29 cellular contexts compared by ENCODE assay signal in genomic region chr13:23626730-23627129, GRCh38. TPM values are rescaled to one million over a fixed set of nuclear protein-coding genes. Genes with fewer than 3 reads are reported as not detected.
DNase-seq lines count a peak whose midpoint lies in the region; TF ChIP-seq lines count a peak whose summit lies in the region.
"Had no signal": no experiment of that assay in that cellular context is flagged by ENCODE, and none has a peak within 500 bp of the region (broad histone marks: within the 10 kb centered on the region; RNA-seq: fewer than 3 reads in every experiment).

No MANE protein-coding gene starts in this region.

- peaks cover 0 to 3% of the 10 kb centered on the region in 2 experiments; a peak in 1 of 5 replicates for H3K9me3 Mint-ChIP-seq in H9
- H3K9me3 Mint-ChIP-seq in endodermal cell: no peaks in the 10 kb centered on the region
- H3K9me3 Mint-ChIP-seq: activated CD4-positive, alpha-beta T cell treated with anti-CD3 and anti-CD28 coated beads, Interleukin-2, amount 10 ng/mL, durations not matched to agents 24 days and 14 days; activated naive CD4-positive, alpha-beta T cell treated with anti-CD3 and anti-CD28 coated beads for 36 hours had no signal

- H3K4me2 ChIP-seq in H9 (ENCODE audit: insufficient read depth, insufficient read length, low read length): no peak overlapping the region
- H3K4me2 ChIP-seq in hepatocyte: peak overlapping the region; percentile 23
- H3K4me2 ChIP-seq: BLaER1 treated with 17β-estradiol and CSF1 and Interleukin-3, amounts not matched to agents 10 nM and 100 nM had no signal

- H3K27ac ChIP-seq in H9 (ENCODE audit: insufficient read length, low read depth, low read length) (no peak overlapping the region), endodermal cell (ENCODE audit: low read depth, low read length) (peak overlapping the region; percentile 55), hepatocyte (peak overlapping the region; percentile 21), prostate gland (peak overlapping the region; percentile 68 to 72)
- H3K27ac ChIP-seq: adrenal gland; BLaER1 treated with 17β-estradiol and CSF1 and Interleukin-3, amounts not matched to agents 10 nM and 100 nM; colonic mucosa; HL-60; WERI-Rb-1 had no signal

- no peak overlapping the region for H2BK12ac ChIP-seq in H9 (ENCODE audit: insufficient read length, low read depth, low read length)

- H3K36me3 ChIP-seq in endodermal cell (ENCODE audit: control insufficient read depth, insufficient read depth, low read length): peaks cover 4% of the 10 kb centered on the region
- H3K36me3 ChIP-seq in hepatocyte (replicated peaks; ENCODE audit: insufficient read depth, low read depth): no peaks in the 10 kb centered on the region
- H3K36me3 ChIP-seq in prostate gland: no peaks in the 10 kb centered on the region
- H3K36me3 ChIP-seq: adrenal gland; BLaER1 treated with 17β-estradiol and CSF1 and Interleukin-3, amounts not matched to agents 10 nM and 100 nM; colonic mucosa; spleen; WERI-Rb-1 had no signal

- H3K4me1 Mint-ChIP-seq in H9 (peaks cover 44 to 48% of the 10 kb centered on the region in 2 experiments), endodermal cell (peaks cover 42% of the 10 kb centered on the region)
- H3K4me1 Mint-ChIP-seq: activated CD4-positive, alpha-beta T cell treated with anti-CD3 and anti-CD28 coated beads, Interleukin-2, amount 10 ng/mL, durations not matched to agents 24 days and 14 days; naive B cell had no signal

- intact Hi-C loops in prostate gland (cut with DNase I): loop anchor here (5.0 kb wide), 1 partner anchor 46 kb away; no protein-coding TSS in a partner anchor

- no peak overlapping the region for H3K56ac ChIP-seq in H9 (ENCODE audit: insufficient read length, low read depth, low read length)

- H3K23ac ChIP-seq in H9 (ENCODE audit: insufficient read length, low read depth, low read length): no peak overlapping the region

- H3T11ph ChIP-seq in H9 (ENCODE audit: low read length): no peak overlapping the region

- H3K18ac ChIP-seq in H9 (ENCODE audit: insufficient read length, low read depth, low read length): no peak overlapping the region

- no peak overlapping the region for H3K9ac ChIP-seq in H9 (ENCODE audit: extremely low read depth, insufficient read length, low read length)
- H3K9ac ChIP-seq in endodermal cell (ENCODE audit: extremely low read depth, low read length, poor library complexity, severe bottlenecking): no peak overlapping the region
- H3K9ac ChIP-seq: BLaER1 treated with 17β-estradiol and CSF1 and Interleukin-3, amounts not matched to agents 10 nM and 100 nM had no signal

- H3K4me1 ChIP-seq in H9 (ENCODE audit: insufficient read depth, low read length) (peaks cover 3% of the 10 kb centered on the region), endodermal cell (ENCODE audit: control insufficient read depth, insufficient read depth, low read length) (peaks cover 22% of the 10 kb centered on the region), hepatocyte (ENCODE audit: insufficient read depth) (peaks cover 49% of the 10 kb centered on the region), prostate gland (replicated peaks) (peaks cover 20% of the 10 kb centered on the region)
- H3K4me1 ChIP-seq: BLaER1 treated with 17β-estradiol and CSF1 and Interleukin-3, amounts not matched to agents 10 nM and 100 nM; colonic mucosa had no signal

- no peaks in the 10 kb centered on the region for H4K20me1 ChIP-seq in H9 (ENCODE audit: control insufficient read depth, insufficient read depth, insufficient read length)
- H4K20me1 ChIP-seq in hepatocyte (ENCODE audit: insufficient read depth, poor library complexity, severe bottlenecking): no peaks in the 10 kb centered on the region
- H4K20me1 ChIP-seq: BLaER1 treated with 17β-estradiol and CSF1 and Interleukin-3, amounts not matched to agents 10 nM and 100 nM had no signal

- TF ChIP-seq CTCF in H9 (conservative IDR thresholded peaks at IDR 0.05) (no peak), endodermal cell (conservative IDR thresholded peaks at IDR 0.05) (no peak), hepatocyte (IDR thresholded peaks at IDR 0.05; ENCODE audit: poor library complexity) (no peak), prostate gland (IDR thresholded peaks at IDR 0.05) (no peak)

- H3K27me3 Mint-ChIP-seq in H9 (ENCODE audit: low read depth): no peaks in the 10 kb centered on the region; the same call in 1 of the 2 replicates
- peaks cover 2% of the 10 kb centered on the region for H3K27me3 Mint-ChIP-seq in endodermal cell (ENCODE audit: insufficient read depth)

- TF ChIP-seq POLR2A in prostate gland (IDR thresholded peaks at IDR 0.05): no peak

- no peaks in the 10 kb centered on the region for H3K9me2 ChIP-seq in hepatocyte (replicated peaks; ENCODE audit: insufficient read depth)

- no CpG with 5 or more reads among the region's 9 CpGs for WGBS in H9 (ENCODE audit: extremely low coverage, insufficient read length, low lambda C conversion rate)
- 69 to 85% methylated on average over 5 to 9 of the region's 9 CpGs for WGBS in endodermal cell (ENCODE audit: insufficient coverage in 1 of 2, insufficient read length in 1 of 2), 2 experiments
- 72% methylated on average over 9 of the region's 9 CpGs for WGBS in hepatocyte (ENCODE audit: low lambda C conversion rate, missing lambda C conversion rate)
- 15% methylated on average over 9 of the region's 9 CpGs for WGBS in prostate gland

- H3K4me3 Mint-ChIP-seq in H9: no peak overlapping the region
- no peak overlapping the region for H3K4me3 Mint-ChIP-seq in endodermal cell
- H3K4me3 Mint-ChIP-seq: activated CD4-positive, alpha-beta T cell treated with anti-CD3 and anti-CD28 coated beads, Interleukin-2, amount 10 ng/mL, durations not matched to agents 24 days and 14 days; activated naive CD4-positive, alpha-beta T cell treated with anti-CD3 and anti-CD28 coated beads for 36 hours; HFFc6; naive B cell had no signal

- H3K9me3 ChIP-seq in H9 (ENCODE audit: control insufficient read depth, low read depth, low read length) (no peaks in the 10 kb centered on the region), endodermal cell (ENCODE audit: control insufficient read depth, low read length) (peaks cover 7% of the 10 kb centered on the region), hepatocyte (ENCODE audit: low read depth) (no peaks in the 10 kb centered on the region), prostate gland (no peaks in the 10 kb centered on the region)
- H3K9me3 ChIP-seq: adrenal gland, colonic mucosa had no signal

- H2BK5ac ChIP-seq in H9 (ENCODE audit: insufficient read length, low read length): no peak overlapping the region

- H3K4me3 ChIP-seq in endodermal cell (ENCODE audit: low read length) (no peak overlapping the region), hepatocyte (no peak overlapping the region), prostate gland (no peak overlapping the region)
- H3K4me3 ChIP-seq: adrenal gland; BLaER1 treated with 17β-estradiol and CSF1 and Interleukin-3, amounts not matched to agents 10 nM and 100 nM; colonic mucosa; spleen had no signal

- no peak overlapping the region for H3K14ac ChIP-seq in H9 (ENCODE audit: insufficient read depth, low read length)

- H4K5ac ChIP-seq in H9 (ENCODE audit: insufficient read length, low read depth, low read length): no peak overlapping the region

- no peak overlapping the region for H4K8ac ChIP-seq in H9 (replicated peaks; ENCODE audit: insufficient read length, low read depth, low read length)

- H2AFZ ChIP-seq in H9 (ENCODE audit: low read length) (no peak overlapping the region), hepatocyte (peak overlapping the region; percentile 7)

- no peak overlapping the region for H2BK120ac ChIP-seq in H9 (ENCODE audit: low read depth, low read length, poor library complexity, severe bottlenecking)

- no peak overlapping the region for H2BK15ac ChIP-seq in H9 (ENCODE audit: low read depth, low read length)

- peak overlapping the region in 2 of 3 experiments; percentile 37 to 78; a peak in 2 of 7 replicates for H3K27ac Mint-ChIP-seq in H9
- H3K27ac Mint-ChIP-seq in endodermal cell: peak overlapping the region; percentile 7
- H3K27ac Mint-ChIP-seq: activated CD4-positive, alpha-beta T cell treated with anti-CD3 and anti-CD28 coated beads, Interleukin-2, amount 10 ng/mL, durations not matched to agents 24 days and 14 days; activated naive CD4-positive, alpha-beta T cell treated with anti-CD3 and anti-CD28 coated beads for 36 hours; HFFc6; naive B cell had no signal

- no peak overlapping the region for H4K91ac ChIP-seq in H9 (ENCODE audit: insufficient read length, low read depth, low read length)

- no peaks in the 10 kb centered on the region for H3K23me2 ChIP-seq in H9 (ENCODE audit: insufficient read length, low read depth, low read length, poor library complexity, severe bottlenecking)

- H3K36me3 Mint-ChIP-seq in H9 (ENCODE audit: insufficient read depth in 1 of 3, low read depth in 3 of 3): peaks cover 0 to 3% (median 0%) of the 10 kb centered on the region in 3 experiments; a peak in 1 of 7 replicates
- H3K36me3 Mint-ChIP-seq in endodermal cell (ENCODE audit: low read depth): peaks cover 5% of the 10 kb centered on the region
- H3K36me3 Mint-ChIP-seq: naive B cell had no signal

- H3K27me3 ChIP-seq in H9 (ENCODE audit: insufficient read depth, low read length) (no peaks in the 10 kb centered on the region), endodermal cell (ENCODE audit: control insufficient read depth, insufficient read depth, low read length, poor library complexity, severe bottlenecking) (no peaks in the 10 kb centered on the region), hepatocyte (no peaks in the 10 kb centered on the region), prostate gland (replicated peaks; ENCODE audit: insufficient read depth) (no peaks in the 10 kb centered on the region)
- H3K27me3 ChIP-seq: adrenal gland; BLaER1 treated with 17β-estradiol and CSF1 and Interleukin-3, amounts not matched to agents 10 nM and 100 nM; colonic mucosa had no signal

- H2BK20ac ChIP-seq in H9 (ENCODE audit: low read depth, low read length, poor library complexity, severe bottlenecking): no peak overlapping the region

- H3K4ac ChIP-seq in H9 (ENCODE audit: low read depth, low read length): no peak overlapping the region

- DNase-seq in H9 (no peak), endodermal cell (no peak), hepatocyte (ENCODE audit: low spot score) (no peak), prostate gland (ENCODE audit: low spot score) (peak; percentile 50), NCI-H345 treated with DMSO at 0.1 percent for 48 hours (lab: John Stamatoyannopoulos, UW; ENCODE audit: unreplicated experiment) (no peak)
- DNase-seq in stimulated activated CD4-positive, alpha-beta T cell treated with anti-CD3 and anti-CD28 coated beads, Interleukin-12 subunit alpha, Interleukin-12 subunit beta, amount 100 ng/mL, for 4 hours: no peak
- no peak for DNase-seq in activated CD4-positive, alpha-beta T cell treated with anti-CD3 and anti-CD28 coated beads for 1 hour
- DNase-seq in activated CD4-positive, alpha-beta T cell treated with anti-CD3 and anti-CD28 coated beads, Interleukin-2, amount 50 U/mL, for 4 hours: no peak
- DNase-seq: activated CD4-positive, alpha-beta T cell treated with anti-CD3 and anti-CD28 coated beads, Interleukin-2, amount 10 ng/mL, durations not matched to agents 24 days and 14 days; activated naive CD4-positive, alpha-beta T cell treated with anti-CD3 and anti-CD28 coated beads for 36 hours; activated T-cell treated with anti-CD3 and anti-CD28 coated beads, Interleukin-2, amount 50 U/mL, for 48 hours; adrenal gland; colonic mucosa; COR-L47; effector memory CD4-positive, alpha-beta T cell; erythroblast; GDM1; HFFc6; left colon; naive B cell; NCI-H526; SIG-M5; spleen; stimulated activated CD4-positive, alpha-beta T cell treated with anti-CD3 and anti-CD28 coated beads, Interleukin-2, amount 100 ng/mL, for 48 hours; SW 1271; T1000; WERI-Rb-1 had no signal

- no peaks in the 10 kb centered on the region for H3K79me1 ChIP-seq in H9 (ENCODE audit: insufficient read depth, low read depth, low read length, poor library complexity, severe bottlenecking)

- H3K79me2 ChIP-seq in H9 (ENCODE audit: insufficient read depth, low read length) (no peaks in the 10 kb centered on the region), hepatocyte (no peaks in the 10 kb centered on the region)

- no peak overlapping the region for H2AK5ac ChIP-seq in H9 (ENCODE audit: insufficient read length, low read length)

RNA-seq across cellular contexts. Expression of gene TNFRSF19, which starts 56.5 kb away (rescaled TPM):
- total RNA-seq in H9 (2021) (2.5 and 2.7 TPM in 2 replicates), endodermal cell (10 to 100 TPM in 1 of 2 donors, 1 to 10 TPM in 1; 9.2 to 13.0 TPM), hepatocyte (22.7 and 25.3 TPM in 2 replicates), prostate gland (10 to 100 TPM; 21.2 to 74.1 TPM)
- 58.9 TPM for polyA plus RNA-seq in endodermal cell (2013, experiment 1 of 2)
- polyA plus RNA-seq in endodermal cell (2013, experiment 2 of 2): 53.9 TPM
- polyA plus RNA-seq in hepatocyte: 13.9 and 19.8 TPM in 2 replicates
- total RNA-seq: activated CD4-positive, alpha-beta T cell treated with anti-CD3 and anti-CD28 coated beads, Interleukin-2, amount 10 ng/mL, durations not matched to agents 24 days and 14 days; activated naive CD4-positive, alpha-beta T cell treated with anti-CD3 and anti-CD28 coated beads for 36 hours had no signal
